2 cellular contexts compared by ENCODE assay signal in genomic region chr5:103601314-103601713, GRCh38.
A peak's percentile ranks its signal among the peaks of the same experiment; 100 is the strongest.
TF ChIP-seq lines count a peak whose summit lies in the region.

No MANE protein-coding gene starts in this region.

TF ChIP-seq in liver, 16 proteins besides CTCF, POLR2A, EP300 and RAD21:
- TF ChIP-seq SP1 (IDR thresholded peaks at IDR 0.05), result peak; percentile 86
- TF ChIP-seq JUND (IDR thresholded peaks at IDR 0.05), result peak in 1 of 2 donors; percentile 37
- TF ChIP-seq HNF4G (IDR thresholded peaks at IDR 0.05), result no peak
- TF ChIP-seq MAX (IDR thresholded peaks at IDR 0.05), result peak; percentile 20
- peak in 1 of 2 donors; percentile 72 for TF ChIP-seq EGR1 (IDR thresholded peaks at IDR 0.05; ENCODE audit: low read depth in 2 of 2)
- no peak for TF ChIP-seq TAF1 (conservative IDR thresholded peaks at IDR 0.05)
- no peak for TF ChIP-seq ATF3 (IDR thresholded peaks at IDR 0.05)
- peak; percentile 73 to 80 for TF ChIP-seq HNF4A (conservative IDR thresholded peaks at IDR 0.05)
- TF ChIP-seq NR2F2 (IDR thresholded peaks at IDR 0.05), result peak; percentile 94
- no peak for TF ChIP-seq FOXA2 (IDR thresholded peaks at IDR 0.05)
- TF ChIP-seq YY1 (IDR thresholded peaks at IDR 0.05), result peak; percentile 57
- TF ChIP-seq REST (IDR thresholded peaks at IDR 0.05), result peak; percentile 64
- no peak for TF ChIP-seq FOXA1 (IDR thresholded peaks at IDR 0.05)
- TF ChIP-seq GABPA (IDR thresholded peaks at IDR 0.05 in 1 of 2, conservative IDR thresholded peaks at IDR 0.05 in 1 of 2), result no peak
- TF ChIP-seq ZBTB33 (IDR thresholded peaks at IDR 0.05), result no peak
- peak; percentile 83 to 85 for TF ChIP-seq RXRA (IDR thresholded peaks at IDR 0.05)

TF ChIP-seq in HepG2, 621 proteins besides CTCF, POLR2A, EP300 and RAD21:
- TF ChIP-seq ZNF446 (CRISPR knock-in tag; IDR thresholded peaks at IDR 0.05), result no peak
- no peak for TF ChIP-seq KMT2B (CRISPR knock-in tag; IDR thresholded peaks at IDR 0.05)
- TF ChIP-seq DNMT3B (CRISPR knock-in tag; conservative IDR thresholded peaks at IDR 0.05), result no peak
- no peak for TF ChIP-seq USF2 (IDR thresholded peaks at IDR 0.05; ENCODE audit: low read depth, low read length)
- TF ChIP-seq USF2 (CRISPR knock-in tag; IDR thresholded peaks at IDR 0.05; ENCODE audit: borderline replicate concordance), result no peak
- no peak for TF ChIP-seq REL (CRISPR knock-in tag; conservative IDR thresholded peaks at IDR 0.05)
